Comparison of ENCODE assay signal across 2 cellular contexts in the genomic region with DNA sequence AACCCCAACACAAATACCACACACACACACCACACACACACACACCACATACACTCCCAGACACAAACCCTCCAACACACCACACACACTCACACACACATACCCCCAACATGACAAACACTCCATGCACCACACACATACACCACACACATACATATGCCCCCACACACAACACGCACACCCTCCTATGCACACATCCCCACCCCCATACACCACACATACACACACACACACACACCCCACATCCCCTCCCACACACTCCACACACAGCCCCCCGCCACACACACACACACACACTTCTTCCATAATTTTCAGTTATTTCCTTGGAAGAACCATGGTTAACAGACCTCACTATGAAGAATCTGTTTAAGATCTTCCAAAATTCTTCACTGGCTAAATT.
TF ChIP-seq lines count a peak whose summit lies in the region.

No MANE protein-coding gene starts in this region.

TF ChIP-seq in IMR-90, 13 proteins besides CTCF, POLR2A, EP300 and RAD21:
- TF ChIP-seq SMC3 (IDR thresholded peaks at IDR 0.05; ENCODE audit: low read depth, low read length) (no peak), CEBPB (IDR thresholded peaks at IDR 0.05; ENCODE audit: low read depth, low read length) (no peak), FOS (IDR thresholded peaks at IDR 0.05; ENCODE audit: low read depth, low read length) (no peak), MAFK (IDR thresholded peaks at IDR 0.05; ENCODE audit: low read depth, low read length) (no peak), BHLHE40 (IDR thresholded peaks at IDR 0.05; ENCODE audit: low read depth, low read length) (no peak), MXI1 (IDR thresholded peaks at IDR 0.05; ENCODE audit: borderline replicate concordance, low read depth, low read length) (no peak), RFX5 (IDR thresholded peaks at IDR 0.05; ENCODE audit: low read depth, low read length) (no peak), MAZ (IDR thresholded peaks at IDR 0.05; ENCODE audit: borderline replicate concordance, low read depth, low read length) (no peak), CHD1 (IDR thresholded peaks at IDR 0.05; ENCODE audit: low read depth, low read length) (no peak), RCOR1 (IDR thresholded peaks at IDR 0.05; ENCODE audit: insufficient replicate concordance, low read length) (no peak), NFE2L2 (IDR thresholded peaks at IDR 0.05; ENCODE audit: low read depth, low read length) (no peak)
- TF ChIP-seq, protein P1, sequence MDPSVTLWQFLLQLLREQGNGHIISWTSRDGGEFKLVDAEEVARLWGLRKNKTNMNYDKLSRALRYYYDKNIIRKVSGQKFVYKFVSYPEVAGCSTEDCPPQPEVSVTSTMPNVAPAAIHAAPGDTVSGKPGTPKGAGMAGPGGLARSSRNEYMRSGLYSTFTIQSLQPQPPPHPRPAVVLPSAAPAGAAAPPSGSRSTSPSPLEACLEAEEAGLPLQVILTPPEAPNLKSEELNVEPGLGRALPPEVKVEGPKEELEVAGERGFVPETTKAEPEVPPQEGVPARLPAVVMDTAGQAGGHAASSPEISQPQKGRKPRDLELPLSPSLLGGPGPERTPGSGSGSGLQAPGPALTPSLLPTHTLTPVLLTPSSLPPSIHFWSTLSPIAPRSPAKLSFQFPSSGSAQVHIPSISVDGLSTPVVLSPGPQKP (IDR thresholded peaks at IDR 0.05; ENCODE audit: borderline replicate concordance, low read depth, low read length), result no peak
- TF ChIP-seq, protein P2, sequence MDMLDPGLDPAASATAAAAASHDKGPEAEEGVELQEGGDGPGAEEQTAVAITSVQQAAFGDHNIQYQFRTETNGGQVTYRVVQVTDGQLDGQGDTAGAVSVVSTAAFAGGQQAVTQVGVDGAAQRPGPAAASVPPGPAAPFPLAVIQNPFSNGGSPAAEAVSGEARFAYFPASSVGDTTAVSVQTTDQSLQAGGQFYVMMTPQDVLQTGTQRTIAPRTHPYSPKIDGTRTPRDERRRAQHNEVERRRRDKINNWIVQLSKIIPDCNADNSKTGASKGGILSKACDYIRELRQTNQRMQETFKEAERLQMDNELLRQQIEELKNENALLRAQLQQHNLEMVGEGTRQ (IDR thresholded peaks at IDR 0.05; ENCODE audit: low read depth, low read length), result no peak
TF ChIP-seq in IMR-90: peak in this region for 0.

TF ChIP-seq in H1, 55 proteins besides CTCF, POLR2A, EP300 and RAD21:
- TF ChIP-seq SP4 (IDR thresholded peaks at IDR 0.05; ENCODE audit: low read length), result no peak
- no peak for TF ChIP-seq NANOG (IDR thresholded peaks at IDR 0.05; ENCODE audit: insufficient read depth, low read depth, low read length, poor library complexity, severe bottlenecking)
- no peak for TF ChIP-seq HDAC6 (IDR thresholded peaks at IDR 0.05; ENCODE audit: low read depth, low read length)
- no peak for TF ChIP-seq ZNF274 (IDR thresholded peaks at IDR 0.05; ENCODE audit: borderline replicate concordance, extremely low read depth, low read length)
- no peak for TF ChIP-seq SRF (IDR thresholded peaks at IDR 0.05; ENCODE audit: low read depth, low read length)
